Comparison of ENCODE assay signal across 2 cellular contexts in the genomic region with DNA sequence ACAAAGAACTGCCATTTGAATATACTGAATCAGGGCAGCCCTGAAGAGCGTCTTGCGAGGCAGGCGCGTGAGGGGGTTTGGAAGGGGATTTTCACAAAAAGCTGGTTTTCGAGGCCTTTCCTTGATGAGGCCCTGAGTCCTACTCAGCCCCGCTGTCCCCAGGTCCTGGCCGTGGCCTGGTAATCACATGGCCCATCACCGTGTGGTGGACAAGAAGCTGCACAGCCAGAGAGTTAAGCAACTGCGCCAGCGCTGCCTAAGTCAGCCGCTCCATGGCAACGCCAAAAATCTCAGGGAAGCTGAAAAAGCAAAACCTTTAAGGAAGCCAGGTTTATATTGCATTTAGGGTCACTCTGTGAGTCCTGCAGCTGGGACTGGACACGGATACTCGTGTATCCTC.
TF ChIP-seq lines count a peak whose summit lies in the region.

No MANE protein-coding gene starts in this region.

TF ChIP-seq in GM23338, 12 proteins besides CTCF, POLR2A, EP300 and RAD21 (continues in another document):
- TF ChIP-seq ZNF114 (CRISPR knock-in tag; IDR thresholded peaks at IDR 0.05): no peak
- no peak for TF ChIP-seq POLR2AphosphoS5 (IDR thresholded peaks at IDR 0.05; ENCODE audit: low read depth)
- no peak for TF ChIP-seq NANOG (IDR thresholded peaks at IDR 0.05; ENCODE audit: borderline replicate concordance)
- TF ChIP-seq ZNF331 (CRISPR knock-in tag; IDR thresholded peaks at IDR 0.05; ENCODE audit: low read depth): no peak
- TF ChIP-seq EZH2 (IDR thresholded peaks at IDR 0.05; ENCODE audit: low read depth, unreplicated experiment): no peak
- TF ChIP-seq STAT1 (IDR thresholded peaks at IDR 0.05; ENCODE audit: unreplicated experiment): no peak
- TF ChIP-seq, protein P1, sequence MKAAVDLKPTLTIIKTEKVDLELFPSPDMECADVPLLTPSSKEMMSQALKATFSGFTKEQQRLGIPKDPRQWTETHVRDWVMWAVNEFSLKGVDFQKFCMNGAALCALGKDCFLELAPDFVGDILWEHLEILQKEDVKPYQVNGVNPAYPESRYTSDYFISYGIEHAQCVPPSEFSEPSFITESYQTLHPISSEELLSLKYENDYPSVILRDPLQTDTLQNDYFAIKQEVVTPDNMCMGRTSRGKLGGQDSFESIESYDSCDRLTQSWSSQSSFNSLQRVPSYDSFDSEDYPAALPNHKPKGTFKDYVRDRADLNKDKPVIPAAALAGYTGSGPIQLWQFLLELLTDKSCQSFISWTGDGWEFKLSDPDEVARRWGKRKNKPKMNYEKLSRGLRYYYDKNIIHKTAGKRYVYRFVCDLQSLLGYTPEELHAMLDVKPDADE (IDR thresholded peaks at IDR 0.05): no peak
- no peak for TF ChIP-seq CREB1 (CRISPR knock-in tag; IDR thresholded peaks at IDR 0.05; ENCODE audit: low read depth)
- TF ChIP-seq EZH2phosphoT487 (IDR thresholded peaks at IDR 0.05; ENCODE audit: unreplicated experiment): no peak
- TF ChIP-seq REST (IDR thresholded peaks at IDR 0.05; ENCODE audit: unreplicated experiment): no peak

TF ChIP-seq in H1, 55 proteins besides CTCF, POLR2A, EP300 and RAD21:
- TF ChIP-seq ASH2L (IDR thresholded peaks at IDR 0.05; ENCODE audit: low read length) (no peak), CEBPB (IDR thresholded peaks at IDR 0.05; ENCODE audit: low read depth, low read length) (no peak), RBBP5 (IDR thresholded peaks at IDR 0.05; ENCODE audit: borderline replicate concordance, low read depth, low read length) (no peak), RNF2 (IDR thresholded peaks at IDR 0.05; ENCODE audit: borderline replicate concordance, low read depth, low read length, missing control alignments, poor library complexity, severe bottlenecking) (no peak), RFX5 (IDR thresholded peaks at IDR 0.05; ENCODE audit: borderline replicate concordance, low read depth, low read length) (no peak), SRF (IDR thresholded peaks at IDR 0.05; ENCODE audit: low read depth, low read length) (no peak), GABPA (IDR thresholded peaks at IDR 0.05; ENCODE audit: borderline replicate concordance, insufficient read depth, low read length) (no peak), CTBP2 (IDR thresholded peaks at IDR 0.05; ENCODE audit: borderline replicate concordance, insufficient read depth, insufficient read length, low read length) (no peak), ZNF274 (IDR thresholded peaks at IDR 0.05; ENCODE audit: borderline replicate concordance, extremely low read depth, low read length) (no peak), BRCA1 (IDR thresholded peaks at IDR 0.05; ENCODE audit: low read depth, low read length) (no peak), SP2 (IDR thresholded peaks at IDR 0.05; ENCODE audit: low read length) (no peak), KDM1A (IDR thresholded peaks at IDR 0.05; ENCODE audit: borderline replicate concordance, low read length) (no peak), HDAC6 (IDR thresholded peaks at IDR 0.05; ENCODE audit: low read depth, low read length) (no peak), TAF7 (optimal IDR thresholded peaks at IDR 0.05; ENCODE audit: borderline replicate concordance, low read depth, low read length) (no peak), EZH2 (IDR thresholded peaks at IDR 0.05; ENCODE audit: low read depth, low read length, severe bottlenecking) (no peak), YY1 (IDR thresholded peaks at IDR 0.05; ENCODE audit: low read depth, low read length) (no peak), NANOG (IDR thresholded peaks at IDR 0.05; ENCODE audit: insufficient read depth, low read depth, low read length, poor library complexity, severe bottlenecking) (no peak), USF2 (IDR thresholded peaks at IDR 0.05; ENCODE audit: low read length) (no peak), CHD1 (IDR thresholded peaks at IDR 0.05; ENCODE audit: low read depth, low read length) (no peak)
